ENCODE assay signal across 9 cellular contexts in genomic region chr11:128859563-128860441, GRCh38. TPM values are rescaled to one million over a fixed set of nuclear protein-coding genes. Genes with fewer than 3 reads are reported as not detected.
A peak's percentile ranks its signal among the peaks of the same experiment; 100 is the strongest.
DNase-seq lines count a peak whose midpoint lies in the region; ATAC-seq, FAIRE-seq and TF ChIP-seq lines count a peak whose summit lies in the region.
"Had no signal": no experiment of that assay in that cellular context is flagged by ENCODE, and none has a peak within 500 bp of the region (broad histone marks: within the 10 kb centered on the region; RNA-seq: fewer than 3 reads in every experiment).

No MANE protein-coding gene starts in this region.

- CTCF ChIA-PET in HEK293T (lab: Yijun Ruan, JAX) = no interaction called here
- CTCF ChIA-PET in activated CD4-positive, alpha-beta memory T cell treated with anti-CD3 and anti-CD28 coated beads, Interleukin-2, amount 10 ng/mL, durations not matched to agents 7 days and 5 days (lab: Charles Lee) = interaction anchor here (1.1 to 4.3 kb wide), 13 partner anchors 9 to 703 kb away, joined by 3 to 24 read pairs (median 4); no protein-coding TSS in a partner anchor

- DNase-seq in GM12891 (ENCODE audit: insufficient read length, low spot score) (peak; percentile 71), HEK293T (ENCODE audit: extremely low spot score) (peak; percentile 77), NAMALWA (ENCODE audit: low spot score) (peak; percentile 87), endothelial cell (ENCODE audit: low spot score) (peak; percentile 92), NCI-H2196 (lab: John Stamatoyannopoulos, UW; ENCODE audit: unreplicated experiment) (no peak)
- peak; percentile 82 for DNase-seq in activated CD4-positive, alpha-beta memory T cell treated with anti-CD3 and anti-CD28 coated beads, Interleukin-2, amount 10 ng/mL, durations not matched to agents 7 days and 5 days
- peak; percentile 75 for DNase-seq in natural killer cell treated with Interleukin-12 subunit alpha and Interleukin-12 subunit beta and Interleukin-15 and Interleukin-18, amount 100 ng/mL, for 72 hours (ENCODE audit: low spot score)
- DNase-seq in stimulated activated naive CD4-positive, alpha-beta T cell (lab: John Stamatoyannopoulos, UW) = peak; percentile 31 to 72 (median 65)

- H3K4me3 Mint-ChIP-seq in activated CD4-positive, alpha-beta memory T cell treated with anti-CD3 and anti-CD28 coated beads, Interleukin-2, amount 10 ng/mL, durations not matched to agents 7 days and 5 days = no peak overlapping the region
- H3K4me3 Mint-ChIP-seq in endothelial cell (ENCODE audit: unreplicated experiment) = no peak overlapping the region
- H3K4me3 Mint-ChIP-seq in natural killer cell treated with Interleukin-12 subunit alpha and Interleukin-12 subunit beta and Interleukin-15 and Interleukin-18, amount 100 ng/mL, for 72 hours = no peak overlapping the region

- peak; percentile 100 for TF ChIP-seq CTCF in endothelial cell (IDR thresholded peaks at IDR 0.05; ENCODE audit: unreplicated experiment)

- H3K27ac Mint-ChIP-seq in activated CD4-positive, alpha-beta memory T cell treated with anti-CD3 and anti-CD28 coated beads, Interleukin-2, amount 10 ng/mL, durations not matched to agents 7 days and 5 days = no peak overlapping the region
- no peak overlapping the region for H3K27ac Mint-ChIP-seq in endothelial cell (ENCODE audit: unreplicated experiment)
- no peak overlapping the region for H3K27ac Mint-ChIP-seq in natural killer cell treated with Interleukin-12 subunit alpha and Interleukin-12 subunit beta and Interleukin-15 and Interleukin-18, amount 100 ng/mL, for 72 hours

- no peak for TF ChIP-seq POLR2A in GM12891 (IDR thresholded peaks at IDR 0.05; ENCODE audit: low read depth, low read length)

- H3K36me3 Mint-ChIP-seq in activated CD4-positive, alpha-beta memory T cell treated with anti-CD3 and anti-CD28 coated beads, Interleukin-2, amount 10 ng/mL, durations not matched to agents 7 days and 5 days (ENCODE audit: low read depth) = no peaks in the 10 kb centered on the region
- H3K36me3 Mint-ChIP-seq in endothelial cell (ENCODE audit: low read depth, unreplicated experiment) = no peaks in the 10 kb centered on the region
- H3K36me3 Mint-ChIP-seq in natural killer cell treated with Interleukin-12 subunit alpha and Interleukin-12 subunit beta and Interleukin-15 and Interleukin-18, amount 100 ng/mL, for 72 hours = no peaks in the 10 kb centered on the region

- H3K4me1 Mint-ChIP-seq in activated CD4-positive, alpha-beta memory T cell treated with anti-CD3 and anti-CD28 coated beads, Interleukin-2, amount 10 ng/mL, durations not matched to agents 7 days and 5 days = peaks cover 8% of the 10 kb centered on the region
- peaks cover 11% of the 10 kb centered on the region for H3K4me1 Mint-ChIP-seq in endothelial cell (ENCODE audit: unreplicated experiment)
- no peaks in the 10 kb centered on the region for H3K4me1 Mint-ChIP-seq in natural killer cell treated with Interleukin-12 subunit alpha and Interleukin-12 subunit beta and Interleukin-15 and Interleukin-18, amount 100 ng/mL, for 72 hours (ENCODE audit: low read depth in 2 of 2)

- POLR2A ChIA-PET in HEK293T (lab: Yijun Ruan, JAX) = no interaction called here
- POLR2A ChIA-PET in activated CD4-positive, alpha-beta memory T cell treated with anti-CD3 and anti-CD28 coated beads, Interleukin-2, amount 10 ng/mL, durations not matched to agents 7 days and 5 days (lab: Charles Lee) = no interaction called here

- H3K27me3 Mint-ChIP-seq in activated CD4-positive, alpha-beta memory T cell treated with anti-CD3 and anti-CD28 coated beads, Interleukin-2, amount 10 ng/mL, durations not matched to agents 7 days and 5 days = peaks cover 7% of the 10 kb centered on the region
- H3K27me3 Mint-ChIP-seq in endothelial cell (ENCODE audit: unreplicated experiment) = peaks cover 5% of the 10 kb centered on the region
- H3K27me3 Mint-ChIP-seq in natural killer cell treated with Interleukin-12 subunit alpha and Interleukin-12 subunit beta and Interleukin-15 and Interleukin-18, amount 100 ng/mL, for 72 hours = peaks cover 0 to 4% of the 10 kb centered on the region in 2 donors

- FAIRE-seq in GM12891 (lab: Jason Lieb, UNC) = peak; percentile 82
- FAIRE-seq: colon had no signal

- ATAC-seq in natural killer cell treated with Interleukin-12 subunit alpha and Interleukin-12 subunit beta and Interleukin-15 and Interleukin-18, amount 100 ng/mL, for 72 hours = peak; percentile 84 to 85

- no peaks in the 10 kb centered on the region for H3K9me3 Mint-ChIP-seq in activated CD4-positive, alpha-beta memory T cell treated with anti-CD3 and anti-CD28 coated beads, Interleukin-2, amount 10 ng/mL, durations not matched to agents 7 days and 5 days
- H3K9me3 Mint-ChIP-seq in endothelial cell (ENCODE audit: unreplicated experiment) = no peaks in the 10 kb centered on the region
- H3K9me3 Mint-ChIP-seq in natural killer cell treated with Interleukin-12 subunit alpha and Interleukin-12 subunit beta and Interleukin-15 and Interleukin-18, amount 100 ng/mL, for 72 hours = no peaks in the 10 kb centered on the region

TF ChIP-seq in GM12891, 5 proteins besides CTCF, POLR2A, EP300 and RAD21:
- TF ChIP-seq PAX5 (IDR thresholded peaks at IDR 0.05; ENCODE audit: insufficient read depth, low read length, severe bottlenecking) = no peak
- no peak for TF ChIP-seq POU2F2 (IDR thresholded peaks at IDR 0.05; ENCODE audit: low read depth, low read length)
- TF ChIP-seq TAF1 (IDR thresholded peaks at IDR 0.05; ENCODE audit: low read depth, low read length) = no peak
- no peak for TF ChIP-seq POLR2AphosphoS5 (IDR thresholded peaks at IDR 0.05; ENCODE audit: low read depth, low read length)
- TF ChIP-seq SPI1 (IDR thresholded peaks at IDR 0.05; ENCODE audit: low read depth, low read length) = no peak

TF ChIP-seq in HEK293T, 16 proteins besides CTCF, POLR2A, EP300 and RAD21:
- TF ChIP-seq L3MBTL2 (conservative IDR thresholded peaks at IDR 0.05) (no peak), BHLHE40 (IDR thresholded peaks at IDR 0.05; ENCODE audit: borderline replicate concordance) (no peak), CTBP1 (IDR thresholded peaks at IDR 0.05; ENCODE audit: borderline replicate concordance) (no peak), SUZ12 (IDR thresholded peaks at IDR 0.05) (no peak), ELF4 (IDR thresholded peaks at IDR 0.05) (no peak), SP1 (IDR thresholded peaks at IDR 0.05) (no peak), FOXK2 (IDR thresholded peaks at IDR 0.05) (no peak), TARDBP (IDR thresholded peaks at IDR 0.05) (no peak)

RNA-seq across cellular contexts. Expression of gene KCNJ1, which starts 7.3 kb away (rescaled TPM):
- not detected for polyA plus RNA-seq in GM12891 (2012; ENCODE audit: low read depth, missing spikeins)
- not detected for total RNA-seq in activated CD4-positive, alpha-beta memory T cell treated with anti-CD3 and anti-CD28 coated beads, Interleukin-2, amount 10 ng/mL, durations not matched to agents 7 days and 5 days
- not detected for total RNA-seq in endothelial cell (ENCODE audit: unreplicated experiment)
- total RNA-seq in natural killer cell treated with Interleukin-12 subunit alpha and Interleukin-12 subunit beta and Interleukin-15 and Interleukin-18, amount 100 ng/mL, for 72 hours = not detected

RNA-seq across cellular contexts. Expression of gene KCNJ5, which starts 31.4 kb away (rescaled TPM):
- not detected for polyA plus RNA-seq in GM12891 (2012; ENCODE audit: low read depth, missing spikeins)
- not detected for total RNA-seq in activated CD4-positive, alpha-beta memory T cell treated with anti-CD3 and anti-CD28 coated beads, Interleukin-2, amount 10 ng/mL, durations not matched to agents 7 days and 5 days
- 0.05 TPM for total RNA-seq in endothelial cell (ENCODE audit: unreplicated experiment)
- total RNA-seq in natural killer cell treated with Interleukin-12 subunit alpha and Interleukin-12 subunit beta and Interleukin-15 and Interleukin-18, amount 100 ng/mL, for 72 hours = not detected
